Comparison of ENCODE assay signal across 8 cellular contexts in the genomic region with DNA sequence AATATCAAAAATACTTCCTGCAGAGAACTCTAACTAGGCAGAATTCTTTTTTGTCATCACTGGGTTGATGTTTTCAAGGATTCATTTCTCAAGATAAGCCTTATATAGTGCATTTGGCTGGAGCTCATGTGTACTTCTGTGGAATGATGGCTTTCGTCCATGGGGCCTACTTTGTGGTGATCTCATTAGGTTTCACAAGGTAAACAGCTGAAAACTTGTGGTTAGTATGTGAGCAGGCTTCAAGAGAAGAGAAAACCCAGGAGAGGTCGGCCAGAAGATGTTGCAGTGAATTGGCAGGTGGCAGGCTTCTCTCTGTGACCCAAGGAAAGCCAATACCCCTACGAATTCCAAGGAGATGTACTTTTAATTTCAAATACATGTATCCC.
DNase-seq lines count a peak whose midpoint lies in the region; ATAC-seq and TF ChIP-seq lines count a peak whose summit lies in the region.
"Had no signal": no experiment of that assay in that cellular context is flagged by ENCODE, and none has a peak within 500 bp of the region (broad histone marks: within the 10 kb centered on the region; RNA-seq: fewer than 3 reads in every experiment).

No MANE protein-coding gene starts in this region.

- 23 to 27% methylated on average over 3 of the region's 3 CpGs for WGBS in testis, 2 donors

- no peaks in the 10 kb centered on the region for H4K20me1 ChIP-seq in KMS-11 (ENCODE audit: insufficient read depth)

- DNase-seq in foreskin keratinocyte (peak; percentile 72 to 77), testis (peak; percentile 69), activated gamma-delta T cell (lab: John Stamatoyannopoulos, UW) (no peak)
- no peak for DNase-seq in activated effector memory CD4-positive, alpha-beta T cell treated with anti-CD3 and anti-CD28 coated beads, Interleukin-2, amount 50 U/mL, for 16 hours

- peak overlapping the region; percentile 99 for H3K4me2 ChIP-seq in KMS-11

- TF ChIP-seq POLR2A in testis (IDR thresholded peaks at IDR 0.05) = no peak

- no peak overlapping the region for H3K9ac ChIP-seq in KMS-11

- H2AFZ ChIP-seq in KMS-11 (ENCODE audit: low read depth) = no peak overlapping the region

- no peaks in the 10 kb centered on the region for H3K36me3 ChIP-seq in KMS-11 (ENCODE audit: insufficient read depth)
- no peaks in the 10 kb centered on the region for H3K36me3 ChIP-seq in testis (ENCODE audit: low read depth, missing control alignments)
- H3K36me3 ChIP-seq: neutrophil had no signal

- H3K4me3 ChIP-seq in KMS-11 (IDR thresholded peaks at IDR 0.05; ENCODE audit: insufficient read depth, low read depth, low read length) = peak overlapping the region; percentile 45
- H3K4me3 ChIP-seq in testis = no peak overlapping the region

- no peaks in the 10 kb centered on the region for H3K27me3 ChIP-seq in KMS-11 (ENCODE audit: insufficient read depth, low read depth)
- no peaks in the 10 kb centered on the region for H3K27me3 ChIP-seq in foreskin keratinocyte
- H3K27me3 ChIP-seq in testis = no peaks in the 10 kb centered on the region
- H3K27me3 ChIP-seq: neutrophil had no signal

- peak overlapping the region; percentile 29; the same call in 1 of the 2 replicates for H3K27ac ChIP-seq in KMS-11
- H3K27ac ChIP-seq in foreskin keratinocyte = peak overlapping the region; percentile 97
- H3K27ac ChIP-seq in testis = peak overlapping the region in 1 of 2 donors; percentile 48
- H3K27ac ChIP-seq: neutrophil had no signal

- intact Hi-C loops in testis (cut with DNase I; ENCODE audit: low total_unique reads) = no loop called here

- ATAC-seq in GM21423 (IDR thresholded peaks at IDR 0.05; ENCODE audit: unreplicated experiment) (peak; percentile 84), foreskin keratinocyte (no peak), GM19397 (IDR thresholded peaks at IDR 0.05; ENCODE audit: unreplicated experiment) (no peak)

- no peaks in the 10 kb centered on the region for H3K9me3 ChIP-seq in testis
- H3K9me3 ChIP-seq: neutrophil had no signal

- no peaks in the 10 kb centered on the region for H3K79me2 ChIP-seq in KMS-11 (ENCODE audit: insufficient read depth, low read depth)

- TF ChIP-seq CTCF in KMS-11 (conservative IDR thresholded peaks at IDR 0.05; ENCODE audit: low read depth, low read length) = no peak
- no peak for TF ChIP-seq CTCF in foreskin keratinocyte (conservative IDR thresholded peaks at IDR 0.05)
- no peak for TF ChIP-seq CTCF in testis (IDR thresholded peaks at IDR 0.05)

- H3K4me1 ChIP-seq in KMS-11 (ENCODE audit: low read depth, poor library complexity, severe bottlenecking) = peaks cover 64% of the 10 kb centered on the region
- H3K4me1 ChIP-seq in foreskin keratinocyte = peaks cover 49% of the 10 kb centered on the region
- peaks cover 6% of the 10 kb centered on the region for H3K4me1 ChIP-seq in testis

Comparison
In these comparisons a context has a peak if more than half of its experiments do, and no peak if none do; other contexts are left out.
1. DNase-seq: peak in foreskin keratinocyte (2 of 2) and testis (single experiment); none in activated effector memory CD4-positive, alpha-beta T cell treated with anti-CD3 and anti-CD28 coated beads, Interleukin-2, amount 50 U/mL, for 16 hours (single experiment) and activated gamma-delta T cell (single experiment).